In genomic region chr15:24747376-24747775, GRCh38 we compare ENCODE assay signal across 27 cellular contexts.
DNase-seq lines count a peak whose midpoint lies in the region.
"Had no signal": no experiment of that assay in that cellular context is flagged by ENCODE, and none has a peak within 500 bp of the region (broad histone marks: within the 10 kb centered on the region; RNA-seq: fewer than 3 reads in every experiment).

No MANE protein-coding gene starts in this region.

- no peak overlapping the region for H3K23ac ChIP-seq in neuronal stem cell (ENCODE audit: low read depth, low read length, poor library complexity)

- no peaks in the 10 kb centered on the region for H3K27me3 ChIP-seq in neuronal stem cell (ENCODE audit: control insufficient read depth in 3 of 3, insufficient read depth in 3 of 3, low read depth in 1 of 3, low read length in 3 of 3)
- H3K27me3 ChIP-seq: BE2C; BLaER1; BLaER1 treated with 17β-estradiol and CSF1 and Interleukin-3, amounts not matched to agents 10 nM and 100 nM had no signal

- H2BK15ac ChIP-seq in neuronal stem cell (ENCODE audit: low read length) = no peak overlapping the region

- no peak overlapping the region for H3K4ac ChIP-seq in neuronal stem cell (ENCODE audit: low read length)

- no peak overlapping the region for H3K18ac ChIP-seq in neuronal stem cell (ENCODE audit: low read length)

- no peak overlapping the region for H2BK5ac ChIP-seq in neuronal stem cell (ENCODE audit: low read length)

- H3K9me3 ChIP-seq in neuronal stem cell (replicated peaks in 1 of 2; ENCODE audit: control insufficient read depth in 2 of 2, insufficient read depth in 1 of 2, low read depth in 1 of 2, low read length in 2 of 2) = peaks cover 4 to 6% of the 10 kb centered on the region in 2 donors
- H3K9me3 ChIP-seq: BE2C had no signal

- H4K8ac ChIP-seq in neuronal stem cell (ENCODE audit: low read depth, low read length) = no peak overlapping the region

- DNase-seq in neuronal stem cell (ENCODE audit: low spot score) (no peak), SW480 (ENCODE audit: low spot score) (no peak)
- DNase-seq: 8988T; ACHN; AML-193; BE2C; C1 segment of cervical spinal cord; Caco-2; Calu3; CD4-positive, alpha-beta memory T cell; CD4-positive, alpha-beta T cell; CD4-positive, CD25-positive, alpha-beta regulatory T cell; CD8-positive, alpha-beta memory T cell; CD8-positive, alpha-beta T cell; COR-L47; DMS 273 treated with DMSO at 0.1 percent for 48 hours; DMS153; DMS53; DMS79; DMS79 treated with DMSO at 0.1 percent for 48 hours; DND-41; EL had no signal

- no peak overlapping the region for H3K27ac ChIP-seq in neuronal stem cell (replicated peaks; ENCODE audit: low read length)
- H3K27ac ChIP-seq: 22Rv1; A549; BLaER1; BLaER1 treated with 17β-estradiol and CSF1 and Interleukin-3, amounts not matched to agents 10 nM and 100 nM; C4-2B had no signal

- no peak overlapping the region for H2AFZ ChIP-seq in neuronal stem cell (ENCODE audit: low read length)

- H3K36me3 ChIP-seq in neuronal stem cell (replicated peaks in 1 of 2; ENCODE audit: control insufficient read depth in 2 of 2, insufficient read depth in 2 of 2, low read length in 2 of 2) = no peaks in the 10 kb centered on the region
- H3K36me3 ChIP-seq: BE2C; BLaER1; BLaER1 treated with 17β-estradiol and CSF1 and Interleukin-3, amounts not matched to agents 10 nM and 100 nM had no signal

- H3K4me1 ChIP-seq in neuronal stem cell (ENCODE audit: control insufficient read depth in 2 of 2, insufficient read depth in 1 of 2, low read depth in 1 of 2, low read length in 2 of 2) = peaks cover 0 to 2% of the 10 kb centered on the region in 2 donors
- H3K4me1 ChIP-seq: BE2C; BLaER1; BLaER1 treated with 17β-estradiol and CSF1 and Interleukin-3, amounts not matched to agents 10 nM and 100 nM; Caco-2 had no signal

- no peak overlapping the region for H3K4me2 ChIP-seq in neuronal stem cell (ENCODE audit: insufficient read depth, low read length, poor library complexity, severe bottlenecking)
- H3K4me2 ChIP-seq: A549; BLaER1; BLaER1 treated with 17β-estradiol and CSF1 and Interleukin-3, amounts not matched to agents 10 nM and 100 nM had no signal

- no peaks in the 10 kb centered on the region for H3K79me1 ChIP-seq in neuronal stem cell (ENCODE audit: low read depth, low read length)

- no peak overlapping the region for H2BK12ac ChIP-seq in neuronal stem cell (ENCODE audit: low read length)

- no CpG with 5 or more reads among the region's 10 CpGs for WGBS in neuronal stem cell (ENCODE audit: extremely low coverage in 2 of 2, insufficient read length in 2 of 2, insufficient replicate concordance in 1 of 2), 2 donors

- H3K4me3 ChIP-seq in neuronal stem cell (ENCODE audit: low read length in 2 of 2) = no peak overlapping the region
- H3K4me3 ChIP-seq: A549; BLaER1; BLaER1 treated with 17β-estradiol and CSF1 and Interleukin-3, amounts not matched to agents 10 nM and 100 nM had no signal

- H3K9ac ChIP-seq in neuronal stem cell (ENCODE audit: low read depth, low read length, poor library complexity) = no peak overlapping the region
- H3K9ac ChIP-seq: BLaER1; BLaER1 treated with 17β-estradiol and CSF1 and Interleukin-3, amounts not matched to agents 10 nM and 100 nM had no signal

- H3K14ac ChIP-seq in neuronal stem cell (ENCODE audit: low read length) = no peak overlapping the region

- H2AK5ac ChIP-seq in neuronal stem cell (ENCODE audit: low read depth, low read length) = peak overlapping the region; percentile 12

- H2BK120ac ChIP-seq in neuronal stem cell (ENCODE audit: low read depth, low read length) = no peak overlapping the region

- no peak overlapping the region for H4K91ac ChIP-seq in neuronal stem cell (ENCODE audit: low read depth, low read length, poor library complexity)
